16 cellular contexts compared by ENCODE assay signal in genomic region chr1:229526695-229527094, GRCh38. TPM values are rescaled to one million over a fixed set of nuclear protein-coding genes. Genes with fewer than 3 reads are reported as not detected.
DNase-seq lines count a peak whose midpoint lies in the region; ATAC-seq and TF ChIP-seq lines count a peak whose summit lies in the region.
"Had no signal": no experiment of that assay in that cellular context is flagged by ENCODE, and none has a peak within 500 bp of the region (broad histone marks: within the 10 kb centered on the region; RNA-seq: fewer than 3 reads in every experiment).

No MANE protein-coding gene starts in this region.

- no peak overlapping the region for H3K9ac ChIP-seq in neural progenitor cell

- H3K27ac Mint-ChIP-seq in activated T-cell treated with anti-CD3 and anti-CD28 coated beads, Interleukin-2, amount 50 U/mL, for 24 hours = peak overlapping the region; percentile 22
- H3K27ac Mint-ChIP-seq in memory B cell (peak overlapping the region; percentile 28), neural progenitor cell (no peak overlapping the region)
- H3K27ac Mint-ChIP-seq: CD4-positive, alpha-beta T cell; GM23338 had no signal

- H3K9me3 Mint-ChIP-seq in activated T-cell treated with anti-CD3 and anti-CD28 coated beads, Interleukin-2, amount 50 U/mL, for 24 hours = no peaks in the 10 kb centered on the region
- H3K9me3 Mint-ChIP-seq in memory B cell (no peaks in the 10 kb centered on the region), neural progenitor cell (no peaks in the 10 kb centered on the region)
- H3K9me3 Mint-ChIP-seq: CD4-positive, alpha-beta T cell; GM23338 had no signal

- TF ChIP-seq CTCF in neural progenitor cell (IDR thresholded peaks at IDR 0.05) = no peak
- TF ChIP-seq CTCF in uterus (IDR thresholded peaks at IDR 0.05) = no peak

- peaks cover 85% of the 10 kb centered on the region for H3K36me3 Mint-ChIP-seq in activated T-cell treated with anti-CD3 and anti-CD28 coated beads, Interleukin-2, amount 50 U/mL, for 24 hours (ENCODE audit: low read depth)
- peaks cover 19% of the 10 kb centered on the region for H3K36me3 Mint-ChIP-seq in memory B cell
- peaks cover 18% of the 10 kb centered on the region for H3K36me3 Mint-ChIP-seq in neural progenitor cell

- H3K27ac ChIP-seq in neural progenitor cell (no peak overlapping the region), uterus (no peak overlapping the region)

- no peaks in the 10 kb centered on the region for H3K79me2 ChIP-seq in neural progenitor cell (ENCODE audit: low read depth)

- no peak for TF ChIP-seq POLR2A in uterus (IDR thresholded peaks at IDR 0.05)

- H3K9me3 ChIP-seq in neural progenitor cell (ENCODE audit: low read depth) (no peaks in the 10 kb centered on the region), uterus (no peaks in the 10 kb centered on the region)

- ATAC-seq in memory B cell (ENCODE audit: low read depth) = no peak
- ATAC-seq: GM12878, GM23338 had no signal

- no peak for DNase-seq in activated T-cell treated with anti-CD3 and anti-CD28 coated beads, Interleukin-2, amount 50 U/mL, for 24 hours
- DNase-seq in activated T-cell treated with anti-CD3 and anti-CD28 coated beads for 4 hours = no peak
- peak; percentile 36 for DNase-seq in MV-4-11 (lab: John Stamatoyannopoulos, UW)
- DNase-seq in memory B cell (ENCODE audit: low spot score in 2 of 2) = no peak
- DNase-seq in neural progenitor cell (ENCODE audit: low spot score) = no peak
- DNase-seq in uterus = no peak
- no peak for DNase-seq in stimulated activated naive CD4-positive, alpha-beta T cell (lab: John Stamatoyannopoulos, UW)
- DNase-seq: C1 segment of cervical spinal cord; Calu3; CD4-positive, alpha-beta T cell; DMS 273 treated with DMSO at 0.1 percent for 48 hours; DMS79; H7 had no signal

- no peak overlapping the region for H3K4me2 ChIP-seq in neural progenitor cell
- H3K4me2 ChIP-seq: GM23338 had no signal

- H3K36me3 ChIP-seq in neural progenitor cell = peaks cover 4% of the 10 kb centered on the region
- no peaks in the 10 kb centered on the region for H3K36me3 ChIP-seq in uterus

- H3K4me3 Mint-ChIP-seq in activated T-cell treated with anti-CD3 and anti-CD28 coated beads, Interleukin-2, amount 50 U/mL, for 24 hours = no peak overlapping the region
- H3K4me3 Mint-ChIP-seq in memory B cell (no peak overlapping the region), neural progenitor cell (no peak overlapping the region)
- H3K4me3 Mint-ChIP-seq: B cell; CD4-positive, alpha-beta T cell; GM23338 had no signal

- no peaks in the 10 kb centered on the region for H3K27me3 ChIP-seq in neural progenitor cell
- no peaks in the 10 kb centered on the region for H3K27me3 ChIP-seq in uterus

- no peak overlapping the region for H2AFZ ChIP-seq in neural progenitor cell (replicated peaks)
- H2AFZ ChIP-seq: GM23338 had no signal

- intact Hi-C loops in uterus (cut with DNase I; ENCODE audit: low total_unique reads) = no loop called here

- H3K4me1 Mint-ChIP-seq in activated T-cell treated with anti-CD3 and anti-CD28 coated beads, Interleukin-2, amount 50 U/mL, for 24 hours (ENCODE audit: low read depth) = peaks cover 3% of the 10 kb centered on the region
- H3K4me1 Mint-ChIP-seq in memory B cell (no peaks in the 10 kb centered on the region), neural progenitor cell (no peaks in the 10 kb centered on the region)
- H3K4me1 Mint-ChIP-seq: B cell, GM23338 had no signal

- H3F3A ChIP-seq in neural progenitor cell (ENCODE audit: low read depth) = no peaks in the 10 kb centered on the region

- H4K20me1 ChIP-seq in neural progenitor cell (ENCODE audit: low read depth) = no peaks in the 10 kb centered on the region

- H3K27me3 Mint-ChIP-seq in activated T-cell treated with anti-CD3 and anti-CD28 coated beads, Interleukin-2, amount 50 U/mL, for 24 hours = no peaks in the 10 kb centered on the region
- H3K27me3 Mint-ChIP-seq in memory B cell = no peaks in the 10 kb centered on the region
- H3K27me3 Mint-ChIP-seq in neural progenitor cell (ENCODE audit: insufficient read depth, low read depth) = no peaks in the 10 kb centered on the region
- H3K27me3 Mint-ChIP-seq: B cell; CD4-positive, alpha-beta T cell had no signal

- H3K4me1 ChIP-seq in neural progenitor cell = no peaks in the 10 kb centered on the region
- H3K4me1 ChIP-seq in uterus = no peaks in the 10 kb centered on the region

- H3K4me3 ChIP-seq in neural progenitor cell = no peak overlapping the region
- H3K4me3 ChIP-seq in uterus = no peak overlapping the region
- H3K4me3 ChIP-seq: GM12878, GM23338 had no signal

RNA-seq across cellular contexts. Expression of gene NUP133, which starts 18.6 kb away (rescaled TPM):
- total RNA-seq in neural progenitor cell (ENCODE audit: low replicate concordance) (65.3 and 89.3 TPM in 2 replicates), uterus (10 to 100 TPM; 25.6 to 58.6 (median 37.1) TPM)

RNA-seq across cellular contexts. Expression of gene ABCB10, which starts 31.8 kb away (rescaled TPM):
- total RNA-seq in neural progenitor cell (ENCODE audit: low replicate concordance) = 11.6 and 11.9 TPM in 2 replicates
- 10 to 100 TPM in 2 of 4 donors, 1 to 10 TPM in 2; 4.7 to 26.8 (median 15.4) TPM for total RNA-seq in uterus
